9 cellular contexts compared by ENCODE assay signal in the genomic region with DNA sequence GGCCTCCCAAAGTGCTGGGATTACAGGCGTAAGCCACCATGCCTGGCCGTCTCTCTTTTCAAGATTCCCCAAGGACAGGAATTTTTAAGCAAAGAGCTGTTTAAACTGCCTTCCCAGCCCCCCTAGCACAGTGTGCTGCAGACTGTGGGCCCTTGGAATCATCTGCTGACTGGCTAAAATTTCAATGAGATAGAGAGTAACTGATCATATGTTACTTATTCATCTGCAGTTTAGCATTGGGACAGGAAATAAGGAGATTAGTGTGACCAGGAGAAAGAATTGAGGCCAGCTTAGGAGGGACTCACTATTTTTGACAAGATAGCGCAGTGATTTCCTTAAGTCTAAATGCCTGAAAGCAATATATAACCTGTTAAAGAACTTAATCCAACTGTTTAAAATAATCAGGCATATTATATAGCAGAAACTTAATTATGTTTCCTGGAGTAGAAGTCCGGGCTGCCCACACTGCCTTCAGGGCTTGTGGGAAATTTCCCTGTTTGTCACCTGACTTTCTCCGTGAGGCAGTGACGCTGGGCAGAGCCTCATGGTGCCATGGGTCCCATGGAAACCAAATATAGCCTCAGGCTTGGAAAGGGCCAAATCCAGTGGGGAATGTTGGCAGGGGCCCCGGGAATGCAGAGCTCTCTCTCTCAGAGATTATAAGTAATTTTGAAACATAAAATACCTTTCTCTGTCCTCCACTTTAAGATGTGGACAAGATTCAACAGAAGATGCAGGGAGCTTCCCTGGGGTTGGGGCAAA. TPM values are rescaled to one million over a fixed set of nuclear protein-coding genes. Genes with fewer than 3 reads are reported as not detected.
DNase-seq lines count a peak whose midpoint lies in the region; ATAC-seq and TF ChIP-seq lines count a peak whose summit lies in the region.
"Had no signal": no experiment of that assay in that cellular context is flagged by ENCODE, and none has a peak within 500 bp of the region (broad histone marks: within the 10 kb centered on the region; RNA-seq: fewer than 3 reads in every experiment).

No MANE protein-coding gene starts in this region.

- H3K4me3 ChIP-seq in HAP-1 (no peak overlapping the region), adipocyte (ENCODE audit: low read length) (no peak overlapping the region), heart right ventricle (no peak overlapping the region), skeletal muscle tissue (ENCODE audit: low read length in 3 of 3) (peak overlapping the region in 1 of 3 donors; percentile 4)

- in situ Hi-C loops in HAP-1 (cut with MboI; ENCODE audit: low sequenced_read_pairs): no loop called here

- H3K36me3 ChIP-seq in HAP-1 (replicated peaks): no peaks in the 10 kb centered on the region
- peaks cover 21% of the 10 kb centered on the region for H3K36me3 ChIP-seq in adipocyte (ENCODE audit: control insufficient read depth, insufficient read depth, low read length, severe bottlenecking)
- H3K36me3 ChIP-seq in heart right ventricle: peaks cover 0 to 40% (median 0%) of the 10 kb centered on the region in 9 donors
- peaks cover 26 to 48% (median 38%) of the 10 kb centered on the region in 3 donors for H3K36me3 ChIP-seq in skeletal muscle tissue (ENCODE audit: control insufficient read depth in 3 of 3, insufficient read depth in 3 of 3, low read length in 3 of 3)

- no peak for TF ChIP-seq CTCF in heart right ventricle (IDR thresholded peaks at IDR 0.05)

- H3K27ac ChIP-seq in heart right ventricle (peak overlapping the region; percentile 15 to 79 (median 62)), skeletal muscle tissue (ENCODE audit: low read depth, low read length) (peak overlapping the region; percentile 55)

- H3K9ac ChIP-seq in adipocyte (ENCODE audit: low read length): no peak overlapping the region
- no peak overlapping the region for H3K9ac ChIP-seq in skeletal muscle tissue (ENCODE audit: low read depth in 1 of 3, low read length in 3 of 3)

- 45 to 49% methylated on average over 7 of the region's 7 CpGs for WGBS in heart right ventricle, 2 donors

- H3K27me3 ChIP-seq in HAP-1 (ENCODE audit: low read depth) (no peaks in the 10 kb centered on the region), adipocyte (replicated peaks; ENCODE audit: control insufficient read depth, insufficient read depth, low read length) (no peaks in the 10 kb centered on the region), heart right ventricle (no peaks in the 10 kb centered on the region), skeletal muscle tissue (ENCODE audit: control insufficient read depth in 3 of 3, insufficient read depth in 3 of 3, low read length in 3 of 3) (no peaks in the 10 kb centered on the region)

- intact Hi-C loops in heart right ventricle (cut with DNase I): loop anchor here in 1 of 10 donors (1.0 kb wide), 1 partner anchor 12 kb away; no protein-coding TSS in a partner anchor

- H3K9me3 ChIP-seq in HAP-1 (no peaks in the 10 kb centered on the region), adipocyte (ENCODE audit: control insufficient read depth, low read length) (no peaks in the 10 kb centered on the region), heart right ventricle (no peaks in the 10 kb centered on the region), skeletal muscle tissue (ENCODE audit: control insufficient read depth in 3 of 3, low read length in 3 of 3) (no peaks in the 10 kb centered on the region)

- peak; percentile 83 to 97 (median 92) for ATAC-seq in heart right ventricle
- ATAC-seq in HG03520 (IDR thresholded peaks at IDR 0.05; ENCODE audit: unreplicated experiment): no peak
- no peak for ATAC-seq in GM21717 (IDR thresholded peaks at IDR 0.05; ENCODE audit: unreplicated experiment)
- no peak for ATAC-seq in GM21423 (IDR thresholded peaks at IDR 0.05; ENCODE audit: unreplicated experiment)
- ATAC-seq: activated CD8-positive, alpha-beta memory T cell treated with anti-CD3 and anti-CD28 coated beads, Interleukin-2, amount 10 ng/mL, durations not matched to agents 7 days and 5 days had no signal

- H3K4me1 ChIP-seq in HAP-1 (peaks cover 12% of the 10 kb centered on the region), adipocyte (ENCODE audit: control insufficient read depth, insufficient read depth, low read length) (peaks cover 48% of the 10 kb centered on the region), heart right ventricle (peaks cover 0 to 31% (median 13%) of the 10 kb centered on the region in 9 donors), skeletal muscle tissue (ENCODE audit: control insufficient read depth in 3 of 3, insufficient read depth in 3 of 3, low read length in 3 of 3) (peaks cover 29 to 44% (median 33%) of the 10 kb centered on the region in 3 donors)

- DNase-seq in HAP-1 (ENCODE audit: low spot score in 2 of 2): peak; percentile 74 to 86
- DNase-seq in adipocyte (ENCODE audit: low read depth): peak; percentile 94
- peak; percentile 73 to 80 for DNase-seq in heart right ventricle
- DNase-seq in HuH-7.5 (ENCODE audit: low spot score): no peak
- DNase-seq: activated CD8-positive, alpha-beta memory T cell treated with anti-CD3 and anti-CD28 coated beads, Interleukin-2, amount 10 ng/mL, durations not matched to agents 7 days and 5 days had no signal

RNA-seq across cellular contexts. Expression of a gene that starts 22.8 kb away (rescaled TPM):
- total RNA-seq in heart right ventricle (under 1 TPM in 1 of 10 donors, not detected in 9; 0.53 TPM), skeletal muscle tissue (under 0.01 TPM)
- polyA plus RNA-seq in heart right ventricle: under 1 TPM in 1 of 2 donors, not detected in 1; 0.07 TPM

RNA-seq across cellular contexts. Expression of a gene that starts 37.1 kb away (rescaled TPM):
- not detected for total RNA-seq in heart right ventricle
- not detected for polyA plus RNA-seq in heart right ventricle
- total RNA-seq in skeletal muscle tissue: not detected
- total RNA-seq: activated CD8-positive, alpha-beta memory T cell treated with anti-CD3 and anti-CD28 coated beads, Interleukin-2, amount 10 ng/mL, durations not matched to agents 7 days and 5 days had no signal

RNA-seq across cellular contexts. Expression of a gene that starts 41.6 kb away (rescaled TPM):
- total RNA-seq in heart right ventricle (10 to 100 TPM in 4 of 10 donors, 1 to 10 TPM in 6; 5.9 to 14.8 (median 9.6) TPM), skeletal muscle tissue (4.7 TPM)
- polyA plus RNA-seq in heart right ventricle: 10 to 100 TPM in 1 of 2 donors, 1 to 10 TPM in 1; 7.8 to 14.9 TPM

RNA-seq across cellular contexts. Expression of a gene that starts 46.6 kb away (rescaled TPM):
- total RNA-seq in heart right ventricle (10 to 100 TPM; 22.3 to 35.9 (median 28.4) TPM), skeletal muscle tissue (24.5 TPM)
- 10 to 100 TPM in 1 of 2 donors, 1 to 10 TPM in 1; 9.8 to 43.3 TPM for polyA plus RNA-seq in heart right ventricle

RNA-seq across cellular contexts. Expression of a gene that starts 47.0 kb away (rescaled TPM):
- total RNA-seq in heart right ventricle (10 to 100 TPM; 60.2 to 79.7 (median 68.0) TPM), skeletal muscle tissue (62.1 TPM)
- 100 to 1,000 TPM in 1 of 2 donors, 10 to 100 TPM in 1; 35.7 to 119 TPM for polyA plus RNA-seq in heart right ventricle

Comparison
In these comparisons a context has a peak if more than half of its experiments do, and no peak if none do; other contexts are left out.
1. ATAC-seq: peak in heart right ventricle (8 of 8); none in HG03520 (single experiment), GM21717 (single experiment) and GM21423 (single experiment).